Comparison of ENCODE assay signal across 8 cellular contexts in genomic region chr2:210169871-210170441, GRCh38. TPM values are rescaled to one million over a fixed set of nuclear protein-coding genes. Genes with fewer than 3 reads are reported as not detected.
DNase-seq lines count a peak whose midpoint lies in the region; ATAC-seq and TF ChIP-seq lines count a peak whose summit lies in the region.

No MANE protein-coding gene starts in this region.

- H3K9ac ChIP-seq in OCI-LY3 (ENCODE audit: low read length) = peak overlapping the region; percentile 79

- peak overlapping the region; percentile 86 for H3K4me2 ChIP-seq in OCI-LY3 (ENCODE audit: low read length)

- H4K20me1 ChIP-seq in OCI-LY3 (ENCODE audit: insufficient read depth, low read length) = no peaks in the 10 kb centered on the region

- H3K9me3 Mint-ChIP-seq in activated T-cell treated with anti-CD3 and anti-CD28 coated beads, Interleukin-2, amount 50 U/mL, for 72 hours = no peaks in the 10 kb centered on the region

- 0% methylated on average over 3 to 5 of the region's 8 CpGs for WGBS in mesodermal cell (ENCODE audit: insufficient coverage in 2 of 2), 2 experiments

- TF ChIP-seq CTCF in OCI-LY3 (IDR thresholded peaks at IDR 0.05; ENCODE audit: low read depth, low read length) (no peak), choroid plexus epithelial cell (conservative IDR thresholded peaks at IDR 0.05; ENCODE audit: low read depth, low read length) (no peak), vagina (IDR thresholded peaks at IDR 0.05) (no peak)

- peaks cover 24% of the 10 kb centered on the region for H3K79me2 ChIP-seq in OCI-LY3 (ENCODE audit: low read length)

- H3K27me3 ChIP-seq in OCI-LY3 (ENCODE audit: low read depth, low read length) = peaks cover 11% of the 10 kb centered on the region; the same call in 1 of the 2 replicates
- no peaks in the 10 kb centered on the region for H3K27me3 ChIP-seq in vagina

- H3K4me3 Mint-ChIP-seq in activated T-cell treated with anti-CD3 and anti-CD28 coated beads, Interleukin-2, amount 50 U/mL, for 72 hours = peak overlapping the region; percentile 97 to 100

- intact Hi-C loops in vagina (cut with DNase I) = loop anchor here (10.0 kb wide), 1 partner anchor 165 kb away; the partner anchor contains the start of gene RPE

- H3K27me3 Mint-ChIP-seq in activated T-cell treated with anti-CD3 and anti-CD28 coated beads, Interleukin-2, amount 50 U/mL, for 72 hours (ENCODE audit: low read depth) = peaks cover 8% of the 10 kb centered on the region

- no peak for TF ChIP-seq POLR2A in vagina (IDR thresholded peaks at IDR 0.05)

- H3K27ac ChIP-seq in OCI-LY3 (ENCODE audit: low read length) (peak overlapping the region; percentile 61), mesodermal cell (ENCODE audit: low read depth, low read length, severe bottlenecking) (peak overlapping the region; percentile 96), vagina (peak overlapping the region; percentile 100)

- peak; percentile 28 to 29 for ATAC-seq in activated T-cell treated with anti-CD3 and anti-CD28 coated beads, Interleukin-2, amount 50 U/mL, for 72 hours (replicated peaks in 1 of 2)
- ATAC-seq in HG02938 (IDR thresholded peaks at IDR 0.05; ENCODE audit: unreplicated experiment) = peak; percentile 36

- no peak for DNase-seq in activated T-cell treated with anti-CD3 and anti-CD28 coated beads, Interleukin-2, amount 50 U/mL, for 72 hours
- no peak for DNase-seq in activated T-cell treated with anti-CD3 and anti-CD28 coated beads for 4 hours
- peak; percentile 89 for DNase-seq in choroid plexus epithelial cell (ENCODE audit: low read depth)
- no peak for DNase-seq in vagina (ENCODE audit: extremely low spot score in 2 of 2)
- DNase-seq in occipital lobe (lab: John Stamatoyannopoulos, UW) = no peak

- peak overlapping the region; percentile 78 for H2AFZ ChIP-seq in OCI-LY3 (ENCODE audit: low read depth, low read length)

- peaks cover 34% of the 10 kb centered on the region for H3K4me1 Mint-ChIP-seq in activated T-cell treated with anti-CD3 and anti-CD28 coated beads, Interleukin-2, amount 50 U/mL, for 72 hours (ENCODE audit: low read depth)

- peak overlapping the region; percentile 98 for H3K27ac Mint-ChIP-seq in activated T-cell treated with anti-CD3 and anti-CD28 coated beads, Interleukin-2, amount 50 U/mL, for 72 hours

- peak overlapping the region; percentile 91 for H3K4me3 ChIP-seq in OCI-LY3 (ENCODE audit: low read length)
- H3K4me3 ChIP-seq in choroid plexus epithelial cell (ENCODE audit: low read depth, low read length) = peak overlapping the region; percentile 86
- H3K4me3 ChIP-seq in mesodermal cell (ENCODE audit: extremely low read depth, insufficient read depth, low read length, poor library complexity, severe bottlenecking) = peak overlapping the region; percentile 67
- H3K4me3 ChIP-seq in vagina = peak overlapping the region; percentile 92 to 98

- no peaks in the 10 kb centered on the region for H3K36me3 ChIP-seq in OCI-LY3 (replicated peaks; ENCODE audit: low read depth, low read length)
- H3K36me3 ChIP-seq in mesodermal cell (ENCODE audit: control insufficient read depth, insufficient read depth, low read length) = no peaks in the 10 kb centered on the region
- no peaks in the 10 kb centered on the region for H3K36me3 ChIP-seq in vagina

- H3K4me1 ChIP-seq in OCI-LY3 (ENCODE audit: low read length) = peaks cover 14% of the 10 kb centered on the region
- H3K4me1 ChIP-seq in mesodermal cell (ENCODE audit: control insufficient read depth, insufficient read depth, low read length, poor library complexity, severe bottlenecking) = no peaks in the 10 kb centered on the region
- H3K4me1 ChIP-seq in vagina = peaks cover 48% of the 10 kb centered on the region

- no peaks in the 10 kb centered on the region for H3K36me3 Mint-ChIP-seq in activated T-cell treated with anti-CD3 and anti-CD28 coated beads, Interleukin-2, amount 50 U/mL, for 72 hours (ENCODE audit: insufficient read depth in 2 of 2)

- H3K9me3 ChIP-seq in OCI-LY3 (ENCODE audit: insufficient read depth, low read length) = no peaks in the 10 kb centered on the region
- H3K9me3 ChIP-seq in mesodermal cell (ENCODE audit: control insufficient read depth, low read length) = no peaks in the 10 kb centered on the region
- H3K9me3 ChIP-seq in vagina = no peaks in the 10 kb centered on the region

RNA-seq across cellular contexts. Expression of gene KANSL1L, which starts 1.3 kb away (rescaled TPM):
- 10 to 100 TPM in 1 of 2 donors, 1 to 10 TPM in 1; 7.8 to 10.5 TPM for total RNA-seq in activated T-cell treated with anti-CD3 and anti-CD28 coated beads, Interleukin-2, amount 50 U/mL, for 72 hours
- polyA plus RNA-seq in mesodermal cell (2013, experiment 1 of 2) = 11.6 TPM
- polyA plus RNA-seq in mesodermal cell (2013, experiment 2 of 2) = 14.7 TPM
- total RNA-seq in vagina (29.7 TPM), occipital lobe (97.0 TPM)

RNA-seq across cellular contexts. Expression of gene ACADL, which starts 55.3 kb away (rescaled TPM):
- total RNA-seq in activated T-cell treated with anti-CD3 and anti-CD28 coated beads, Interleukin-2, amount 50 U/mL, for 72 hours = not detected
- 0.33 TPM for polyA plus RNA-seq in mesodermal cell (2013, experiment 1 of 2)
- polyA plus RNA-seq in mesodermal cell (2013, experiment 2 of 2) = 0.40 TPM
- total RNA-seq in vagina = 10.6 TPM
- 9.2 TPM for total RNA-seq in occipital lobe

Comparison
In these comparisons a context has a peak if more than half of its experiments do, and no peak if none do; other contexts are left out.
1. RNA of gene ACADL, which starts 55.3 kb away (total RNA-seq): 10.6 TPM in vagina (single experiment) and 9.2 TPM in occipital lobe (single experiment); not detected in activated T-cell treated with anti-CD3 and anti-CD28 coated beads, Interleukin-2, amount 50 U/mL, for 72 hours; every median in the first group is over 10 times any median in the second.
2. Peak in every context shown above with its lines, with median percentiles within 50 percentile points of each other: H3K27ac ChIP-seq and H3K4me3 ChIP-seq.